24 cellular contexts compared by ENCODE assay signal in the genomic region with DNA sequence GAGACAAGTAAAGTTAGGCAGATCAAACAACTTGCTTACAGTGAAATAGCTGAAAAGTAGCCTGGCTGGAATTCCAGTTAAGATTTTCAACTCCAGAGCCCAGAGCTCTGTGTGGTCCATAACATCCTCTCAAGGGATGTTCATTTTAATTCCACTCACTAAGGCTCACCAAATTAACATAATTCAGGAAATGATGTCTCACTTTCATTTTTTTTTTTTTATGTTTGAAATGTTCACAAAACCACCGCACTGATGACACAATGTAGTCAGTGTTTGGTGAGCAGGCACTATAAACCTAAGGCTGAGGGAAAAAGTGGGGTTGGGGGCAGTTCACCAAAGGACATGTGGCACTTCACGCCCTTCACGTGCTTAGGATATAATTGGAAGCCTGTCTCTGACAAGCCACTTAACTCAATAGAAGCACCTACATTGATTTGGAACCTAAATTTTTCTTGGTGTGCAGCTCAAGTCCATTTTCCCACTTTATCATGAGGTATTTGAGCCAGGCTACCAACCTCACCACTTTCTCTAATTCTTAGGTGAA.
DNase-seq lines count a peak whose midpoint lies in the region; ATAC-seq, FAIRE-seq and TF ChIP-seq lines count a peak whose summit lies in the region.
"Had no signal": no experiment of that assay in that cellular context is flagged by ENCODE, and none has a peak within 500 bp of the region (broad histone marks: within the 10 kb centered on the region; RNA-seq: fewer than 3 reads in every experiment).

No MANE protein-coding gene starts in this region.

- no peak for FAIRE-seq in bronchial epithelial cell (lab: Jason Lieb, UNC)

- in situ Hi-C loops in IMR-90 (cut with MboI; ENCODE audit: low sequenced_read_pairs) = no loop called here

- peak overlapping the region; percentile 73 for H2BK120ac ChIP-seq in IMR-90 (ENCODE audit: low read depth, low read length)
- H2BK120ac ChIP-seq in mesendoderm (ENCODE audit: low read depth, low read length) = peak overlapping the region; percentile 64

- no peak for TF ChIP-seq POLR2A in IMR-90 (IDR thresholded peaks at IDR 0.05; ENCODE audit: low read depth, low read length)

- H3K79me2 ChIP-seq in mesendoderm (ENCODE audit: control insufficient read depth, insufficient read depth, low read length) (no peaks in the 10 kb centered on the region), hepatocyte (no peaks in the 10 kb centered on the region)

- peak overlapping the region; percentile 51 for H2BK20ac ChIP-seq in IMR-90 (ENCODE audit: low read depth, low read length)

- H3K9ac ChIP-seq in IMR-90 (ENCODE audit: low read depth, low read length) = peak overlapping the region; percentile 25; the same call in 1 of the 2 replicates
- no peak overlapping the region for H3K9ac ChIP-seq in mesendoderm (ENCODE audit: low read length)
- H3K9ac ChIP-seq: KMS-11 had no signal

- intact Hi-C loops in IMR-90 (cut with micrococcal nuclease) = no loop called here

- TF ChIP-seq RAD21 in IMR-90 (IDR thresholded peaks at IDR 0.05; ENCODE audit: low read length) = no peak

- no peak overlapping the region for H2AFZ ChIP-seq in IMR-90 (replicated peaks; ENCODE audit: low read length, poor library complexity)
- no peak overlapping the region for H2AFZ ChIP-seq in hepatocyte

- peaks cover 2% of the 10 kb centered on the region; the same call in 1 of the 2 replicates for H3K9me3 ChIP-seq in IMR-90 (ENCODE audit: control insufficient read depth, insufficient read depth, low read length)
- H3K9me3 ChIP-seq in hepatocyte (ENCODE audit: low read depth) = no peaks in the 10 kb centered on the region
- H3K9me3 ChIP-seq: HAP-1, heart right ventricle had no signal

- no peak overlapping the region for H2AK9ac ChIP-seq in IMR-90 (replicated peaks; ENCODE audit: low read depth, low read length, poor library complexity)

- peak overlapping the region; percentile 80; the same call in 1 of the 2 replicates for H3K4me2 ChIP-seq in IMR-90 (ENCODE audit: low read depth, low read length)
- no peak overlapping the region for H3K4me2 ChIP-seq in mesendoderm (ENCODE audit: low read length)
- no peak overlapping the region for H3K4me2 ChIP-seq in hepatocyte
- H3K4me2 ChIP-seq: KMS-11 had no signal

- DNase-seq in EH (ENCODE audit: low read depth) (peak; percentile 63), IMR-90 (peak; percentile 47), bronchial epithelial cell (ENCODE audit: low read depth) (peak; percentile 64), mesendoderm (no peak), NCI-H2171 treated with DMSO at 0.1 percent for 48 hours (lab: John Stamatoyannopoulos, UW) (no peak), hepatocyte (ENCODE audit: low spot score) (no peak)
- DNase-seq in central memory CD4-positive, alpha-beta T cell = no peak
- DNase-seq: activated CD4-positive, alpha-beta memory T cell treated with anti-CD3 and anti-CD28 coated beads for 36 hours; activated naive CD4-positive, alpha-beta T cell treated with anti-CD3 and anti-CD28 coated beads for 36 hours; anterior cingulate cortex; C1 segment of cervical spinal cord; effector memory CD8-positive, alpha-beta T cell; GF-D8; heart right ventricle; islet precursor cell; natural killer cell; NCI-H524 treated with DMSO at 0.1 percent for 48 hours; SHP77; stimulated activated CD4-positive, alpha-beta T cell treated with anti-CD3 and anti-CD28 coated beads, Interleukin-4, amount 100 ng/mL, for 1 hour; T-helper 17 cell had no signal

- H2AK5ac ChIP-seq in IMR-90 (ENCODE audit: low read depth, low read length) = no peak overlapping the region
- H2AK5ac ChIP-seq in mesendoderm (ENCODE audit: low read length) = no peak overlapping the region

- H4K8ac ChIP-seq in IMR-90 (ENCODE audit: low read depth in 2 of 2, low read length in 2 of 2) = peak overlapping the region; percentile 17 to 73; a peak in 2 of 4 replicates
- H4K8ac ChIP-seq in mesendoderm (ENCODE audit: low read depth, low read length) = no peak overlapping the region

- H3K27me3 ChIP-seq in IMR-90 (ENCODE audit: control insufficient read depth, insufficient read depth, low read length) (no peaks in the 10 kb centered on the region), bronchial epithelial cell (ENCODE audit: control insufficient read depth, insufficient read depth, low read length) (no peaks in the 10 kb centered on the region), mesendoderm (ENCODE audit: insufficient read depth, low read length, poor library complexity) (no peaks in the 10 kb centered on the region), hepatocyte (no peaks in the 10 kb centered on the region)

- no peaks in the 10 kb centered on the region for H4K20me1 ChIP-seq in IMR-90 (ENCODE audit: insufficient read depth, low read length)
- H4K20me1 ChIP-seq in hepatocyte (ENCODE audit: insufficient read depth, poor library complexity, severe bottlenecking) = no peaks in the 10 kb centered on the region

- H2BK5ac ChIP-seq in IMR-90 (ENCODE audit: low read depth, low read length, poor library complexity, severe bottlenecking) (peak overlapping the region; percentile 70), mesendoderm (ENCODE audit: low read length) (no peak overlapping the region)

- peak overlapping the region; percentile 34; the same call in 1 of the 2 replicates for H3K23ac ChIP-seq in IMR-90 (ENCODE audit: low read depth, low read length)
- no peak overlapping the region for H3K23ac ChIP-seq in mesendoderm (ENCODE audit: low read length)

- CTCF ChIA-PET in IMR-90 (lab: Yijun Ruan, JAX) = interaction anchor here (1.3 to 1.8 kb wide), 3 partner anchors 22 to 199 kb away, joined by 3 to 5 read pairs (median 5); no protein-coding TSS in a partner anchor

- H3K27ac ChIP-seq in IMR-90 (ENCODE audit: insufficient read depth, low read length) (no peak overlapping the region), mesendoderm (ENCODE audit: low read depth, low read length) (no peak overlapping the region), hepatocyte (no peak overlapping the region)
- H3K27ac ChIP-seq: heart right ventricle, KMS-11 had no signal

- dilution Hi-C loops in IMR-90 (cut with HindIII; ENCODE audit: low sequenced_read_pairs, unreplicated experiment) = no loop called here

- no CpG with 5 or more reads among the region's 3 CpGs for WGBS in IMR-90 (ENCODE audit: extremely low coverage in 2 of 2, insufficient read length in 1 of 2), 2 experiments
- WGBS in mesendoderm (ENCODE audit: extremely low coverage, insufficient coverage, low lambda C conversion rate) = no CpG with 5 or more reads among the region's 3 CpGs
- 60% methylated on average over 3 of the region's 3 CpGs for WGBS in hepatocyte (ENCODE audit: low lambda C conversion rate, missing lambda C conversion rate)

- POLR2A ChIA-PET in IMR-90 (lab: Charles Lee; ENCODE audit: unreplicated experiment) = no interaction called here

- H3K4me1 ChIP-seq in IMR-90 (ENCODE audit: control insufficient read depth, insufficient read depth, low read length) (peaks cover 12% of the 10 kb centered on the region), mesendoderm (ENCODE audit: control insufficient read depth, low read depth, low read length) (no peaks in the 10 kb centered on the region), hepatocyte (ENCODE audit: insufficient read depth) (no peaks in the 10 kb centered on the region)

- H3K4ac ChIP-seq in IMR-90 (ENCODE audit: low read depth, low read length) = peak overlapping the region; percentile 44; the same call in 1 of the 2 replicates
- H3K4ac ChIP-seq in mesendoderm (ENCODE audit: low read depth, low read length) = no peak overlapping the region

- H3K79me1 ChIP-seq in IMR-90 (ENCODE audit: low read depth in 1 of 2, low read length in 2 of 2) (no peaks in the 10 kb centered on the region), mesendoderm (ENCODE audit: low read length) (no peaks in the 10 kb centered on the region)

- peak overlapping the region; percentile 74; the same call in 1 of the 2 replicates for H3K18ac ChIP-seq in IMR-90 (ENCODE audit: low read depth, low read length)
- H3K18ac ChIP-seq in mesendoderm (ENCODE audit: low read length) = peak overlapping the region; percentile 85

- H3K36me3 ChIP-seq in IMR-90 (ENCODE audit: control insufficient read depth, insufficient read depth, low read length) (no peaks in the 10 kb centered on the region), bronchial epithelial cell (ENCODE audit: control insufficient read depth, insufficient read depth, low read length) (no peaks in the 10 kb centered on the region), mesendoderm (ENCODE audit: control insufficient read depth, insufficient read depth, low read length) (no peaks in the 10 kb centered on the region), hepatocyte (replicated peaks; ENCODE audit: insufficient read depth, low read depth) (no peaks in the 10 kb centered on the region)
- H3K36me3 ChIP-seq: HAP-1, heart right ventricle had no signal

- H3K14ac ChIP-seq in IMR-90 (replicated peaks; ENCODE audit: low read depth, low read length) = no peak overlapping the region; the same call in 1 of the 2 replicates

- no peaks in the 10 kb centered on the region; the same call in 1 of the 2 replicates for H3K9me1 ChIP-seq in IMR-90 (ENCODE audit: insufficient read depth, low read length)

- H3K56ac ChIP-seq in IMR-90 (ENCODE audit: extremely low read depth, insufficient read depth, low read length) = no peak overlapping the region
- H3K56ac ChIP-seq in mesendoderm (ENCODE audit: low read length) = no peak overlapping the region

- BruUV-seq in IMR-90 (replicated peaks; lab: Mats Ljungman, UMichigan) = no TSS peak

- no peak overlapping the region for H3K4me3 ChIP-seq in IMR-90 (ENCODE audit: insufficient read depth, low read depth, low read length)
- H3K4me3 ChIP-seq in bronchial epithelial cell (ENCODE audit: low read depth, low read length) = no peak overlapping the region
- no peak overlapping the region for H3K4me3 ChIP-seq in mesendoderm (ENCODE audit: low read length)
- no peak overlapping the region for H3K4me3 ChIP-seq in hepatocyte
- H3K4me3 ChIP-seq: HAP-1, heart right ventricle, skin epidermis had no signal

- no peaks in the 10 kb centered on the region for H3K9me2 ChIP-seq in hepatocyte (replicated peaks; ENCODE audit: insufficient read depth)

- H2BK15ac ChIP-seq in IMR-90 (ENCODE audit: low read depth, low read length) = peak overlapping the region; percentile 51; the same call in 1 of the 3 replicates
- H2BK15ac ChIP-seq in mesendoderm (replicated peaks; ENCODE audit: low read depth) = peak overlapping the region; percentile 12

- peak overlapping the region; percentile 47; the same call in 1 of the 2 replicates for H4K91ac ChIP-seq in IMR-90 (ENCODE audit: insufficient read depth, low read depth, low read length)

- TF ChIP-seq CTCF in IMR-90 (conservative IDR thresholded peaks at IDR 0.05; ENCODE audit: low read depth, low read length) (no peak), bronchial epithelial cell (IDR thresholded peaks at IDR 0.05; ENCODE audit: insufficient read depth, low read length, severe bottlenecking) (no peak), hepatocyte (IDR thresholded peaks at IDR 0.05; ENCODE audit: poor library complexity) (no peak)

- peak; percentile 28 for ATAC-seq in IMR-90 (ENCODE audit: low read depth)
- ATAC-seq in HG03460 (IDR thresholded peaks at IDR 0.05; ENCODE audit: unreplicated experiment) = no peak
- ATAC-seq: effector memory CD8-positive, alpha-beta T cell; heart right ventricle; natural killer cell; T-helper 17 cell had no signal

- H4K5ac ChIP-seq in IMR-90 (ENCODE audit: low read depth, low read length) = peak overlapping the region; percentile 72; the same call in 1 of the 2 replicates
- no peak overlapping the region for H4K5ac ChIP-seq in mesendoderm (ENCODE audit: low read length)

Comparison
In these comparisons a context has a peak if more than half of its experiments do, and no peak if none do; other contexts are left out.
1. DNase-seq: peak in EH (single experiment), IMR-90 (single experiment) and bronchial epithelial cell (single experiment); none in mesendoderm (single experiment), central memory CD4-positive, alpha-beta T cell (single experiment), NCI-H2171 treated with DMSO at 0.1 percent for 48 hours (single experiment) and hepatocyte (single experiment).